ENCODE assay signal across 25 cellular contexts in the genomic region with DNA sequence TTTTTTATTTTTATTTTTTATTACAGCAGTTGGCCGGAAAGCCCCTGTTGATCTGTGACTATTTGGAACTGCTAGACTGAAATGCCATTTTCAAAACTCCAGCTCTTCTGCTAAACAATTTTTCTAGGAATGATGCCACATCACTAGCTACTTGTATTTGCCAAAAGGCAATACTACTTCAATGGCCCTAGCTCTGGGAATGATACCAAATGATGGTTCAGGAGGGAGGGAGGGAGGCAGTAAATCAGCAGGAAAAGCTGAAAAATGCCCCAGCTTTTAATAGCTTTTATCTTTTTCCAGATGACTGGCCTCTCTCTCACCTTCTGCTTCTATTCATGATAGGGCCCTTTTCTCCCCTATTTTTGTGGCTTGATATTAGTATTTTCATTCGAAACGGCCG. TPM values are rescaled to one million over a fixed set of nuclear protein-coding genes. Genes with fewer than 3 reads are reported as not detected.
"Had no signal": no experiment of that assay in that cellular context is flagged by ENCODE, and none has a peak within 500 bp of the region (broad histone marks: within the 10 kb centered on the region; RNA-seq: fewer than 3 reads in every experiment).

No MANE protein-coding gene starts in this region.

- H3K4me3 ChIP-seq: PC-9, Peyer's patch, SJCRH30 had no signal

- DNase-seq: KBM-7; MV-4-11; NCI-H1092; NCI-H1105 treated with DMSO at 0.1 percent for 48 hours; NCI-H1417 treated with DMSO at 0.1 percent for 48 hours; NCI-H146; NCI-H1694 treated with DMSO at 0.1 percent for 48 hours; NCI-H1930; NCI-H2081; NCI-H2107; NCI-H2227 treated with DMSO at 0.1 percent for 48 hours; NCI-H524; NCI-H526 treated with DMSO at 0.1 percent for 48 hours; NCI-H748 treated with DMSO at 0.1 percent for 48 hours; NK-92 treated with Interleukin-12 subunit alpha and Interleukin-12 subunit beta, amount 100 ng/mL, for 24 hours; OCI-M1; PC-9; Peyer's patch; SHP77 treated with DMSO at 0.1 percent for 48 hours; SJCRH30 had no signal

- H3K36me3 ChIP-seq: Peyer's patch, SJCRH30 had no signal

- H3K9me3 ChIP-seq: Peyer's patch, SJCRH30 had no signal

- ATAC-seq: Right ventricle myocardium inferior, SK-N-SH treated with all-trans-retinoic acid at 6 μM for 48 hours had no signal

- H3K27ac ChIP-seq: PC-9, Peyer's patch, SJCRH30 had no signal

- H3K27me3 ChIP-seq: SJCRH30 had no signal

- H3K4me1 ChIP-seq: SJCRH30 had no signal

RNA-seq across cellular contexts. Expression of a gene that starts 2.6 kb away (rescaled TPM):
- total RNA-seq: HT-29, LHCN-M2, MCF 10A, PC-9, SJCRH30 had no signal
